1 cellular context compared by ENCODE assay signal in the genomic region with DNA sequence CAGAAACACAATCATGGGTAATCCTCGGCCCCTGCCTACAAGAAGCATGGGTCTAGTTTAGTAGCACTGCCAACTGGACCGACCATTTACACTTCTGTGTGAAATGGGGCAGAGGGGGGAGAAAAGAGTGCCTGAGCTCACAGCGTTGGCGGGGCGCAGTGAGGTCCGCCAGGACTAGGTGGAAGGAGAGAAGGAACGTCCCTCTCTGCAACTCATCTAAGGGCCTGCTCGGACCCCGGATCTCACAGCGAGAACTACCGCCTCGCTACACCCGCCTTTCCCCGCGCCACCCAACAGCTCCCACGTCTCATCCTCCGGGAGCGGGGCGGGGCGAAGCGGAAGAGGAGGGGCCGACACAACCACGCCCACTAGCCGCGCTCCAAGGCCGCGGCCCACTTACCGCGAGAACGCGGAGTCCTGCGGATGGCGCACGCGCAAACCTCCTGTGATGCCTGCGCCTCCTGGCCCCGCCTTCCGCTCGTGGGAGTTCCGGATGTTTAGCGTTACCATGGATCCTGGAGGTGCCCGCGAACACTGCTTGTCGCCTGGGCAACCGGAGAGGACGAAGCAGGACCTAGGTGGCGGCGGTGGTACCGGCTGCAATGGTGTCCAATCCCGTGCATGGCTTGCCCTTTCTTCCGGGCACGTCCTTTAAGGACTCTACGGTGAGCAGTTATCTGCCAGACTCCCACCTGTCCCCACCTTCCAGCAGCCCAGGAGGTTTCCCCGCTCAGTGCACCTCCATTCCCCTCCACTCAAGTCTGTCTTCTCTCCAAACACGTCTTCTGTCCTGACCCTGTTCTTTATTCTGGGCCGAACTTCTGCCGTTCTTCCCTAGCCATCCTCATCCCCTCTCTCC.
TF ChIP-seq lines count a peak whose summit lies in the region.

EFHC1 (plus strand) TSS at position 534 of the 859 bp plus-strand sequence; CDS start at position 603, 69 bp downstream.

TF ChIP-seq in HepG2, 621 proteins besides CTCF, POLR2A, EP300 and RAD21 (continued from another document):
- peak; percentile 81 for TF ChIP-seq HDAC1 (CRISPR knock-in tag; IDR thresholded peaks at IDR 0.05)
- no peak for TF ChIP-seq NPAS2 (CRISPR knock-in tag; IDR thresholded peaks at IDR 0.05; ENCODE audit: borderline replicate concordance)
- TF ChIP-seq, protein P1, sequence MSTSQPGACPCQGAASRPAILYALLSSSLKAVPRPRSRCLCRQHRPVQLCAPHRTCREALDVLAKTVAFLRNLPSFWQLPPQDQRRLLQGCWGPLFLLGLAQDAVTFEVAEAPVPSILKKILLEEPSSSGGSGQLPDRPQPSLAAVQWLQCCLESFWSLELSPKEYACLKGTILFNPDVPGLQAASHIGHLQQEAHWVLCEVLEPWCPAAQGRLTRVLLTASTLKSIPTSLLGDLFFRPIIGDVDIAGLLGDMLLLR (CRISPR knock-in tag; IDR thresholded peaks at IDR 0.05): 0 out of 2 replicates have a peak, but pooled peaks have one; percentile 44
- TF ChIP-seq ARID2 (CRISPR knock-in tag; IDR thresholded peaks at IDR 0.05; ENCODE audit: borderline replicate concordance): peak; percentile 62; the same call in 1 of the 2 replicates
- TF ChIP-seq, protein P2, sequence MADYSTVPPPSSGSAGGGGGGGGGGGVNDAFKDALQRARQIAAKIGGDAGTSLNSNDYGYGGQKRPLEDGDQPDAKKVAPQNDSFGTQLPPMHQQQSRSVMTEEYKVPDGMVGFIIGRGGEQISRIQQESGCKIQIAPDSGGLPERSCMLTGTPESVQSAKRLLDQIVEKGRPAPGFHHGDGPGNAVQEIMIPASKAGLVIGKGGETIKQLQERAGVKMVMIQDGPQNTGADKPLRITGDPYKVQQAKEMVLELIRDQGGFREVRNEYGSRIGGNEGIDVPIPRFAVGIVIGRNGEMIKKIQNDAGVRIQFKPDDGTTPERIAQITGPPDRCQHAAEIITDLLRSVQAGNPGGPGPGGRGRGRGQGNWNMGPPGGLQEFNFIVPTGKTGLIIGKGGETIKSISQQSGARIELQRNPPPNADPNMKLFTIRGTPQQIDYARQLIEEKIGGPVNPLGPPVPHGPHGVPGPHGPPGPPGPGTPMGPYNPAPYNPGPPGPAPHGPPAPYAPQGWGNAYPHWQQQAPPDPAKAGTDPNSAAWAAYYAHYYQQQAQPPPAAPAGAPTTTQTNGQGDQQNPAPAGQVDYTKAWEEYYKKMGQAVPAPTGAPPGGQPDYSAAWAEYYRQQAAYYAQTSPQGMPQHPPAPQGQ (CRISPR knock-in tag; IDR thresholded peaks at IDR 0.05; ENCODE audit: borderline replicate concordance): 0 out of 2 replicates have a peak, but pooled peaks have one; percentile 50
- TF ChIP-seq ZBED4 (CRISPR knock-in tag; IDR thresholded peaks at IDR 0.05; ENCODE audit: borderline replicate concordance): peak; percentile 86; the same call in 1 of the 2 replicates
- TF ChIP-seq PITX1 (CRISPR knock-in tag; IDR thresholded peaks at IDR 0.05): no peak
- TF ChIP-seq ZNF577 (CRISPR knock-in tag; IDR thresholded peaks at IDR 0.05; ENCODE audit: borderline replicate concordance, low read depth): 0 out of 2 replicates have a peak, but pooled peaks have one; percentile 80
- no peak for TF ChIP-seq MLLT10 (CRISPR knock-in tag; IDR thresholded peaks at IDR 0.05)
- no peak; the same call in 1 of the 2 replicates for TF ChIP-seq MLX (CRISPR knock-in tag; IDR thresholded peaks at IDR 0.05)
- TF ChIP-seq DPF2 (CRISPR knock-in tag; IDR thresholded peaks at IDR 0.05; ENCODE audit: borderline replicate concordance, low read depth): peak; percentile 57
- peak; percentile 92 for TF ChIP-seq THAP11 (CRISPR knock-in tag; IDR thresholded peaks at IDR 0.05)
